Comparison of ENCODE assay signal across 18 cellular contexts in genomic region chr10:111705026-111705425, GRCh38.
DNase-seq lines count a peak whose midpoint lies in the region; ATAC-seq, FAIRE-seq and TF ChIP-seq lines count a peak whose summit lies in the region.
"Had no signal": no experiment of that assay in that cellular context is flagged by ENCODE, and none has a peak within 500 bp of the region (broad histone marks: within the 10 kb centered on the region; RNA-seq: fewer than 3 reads in every experiment).

No MANE protein-coding gene starts in this region.

- H2AFZ ChIP-seq in HepG2 (ENCODE audit: low read length): no peak overlapping the region

- POLR2A ChIA-PET in HepG2 (lab: Yijun Ruan, JAX): no interaction called here
- POLR2A ChIA-PET in WTC11 (lab: Charles Lee): no interaction called here

- TF ChIP-seq RAD21 in HepG2 (CRISPR knock-in tag; IDR thresholded peaks at IDR 0.05): no peak

- H3K9me3 ChIP-seq in HepG2 (ENCODE audit: low read length) (no peaks in the 10 kb centered on the region), right lobe of liver (no peaks in the 10 kb centered on the region)
- H3K9me3 ChIP-seq: SJCRH30 had no signal

- H3K27ac Mint-ChIP-seq in WTC11: no peak overlapping the region
- H3K27ac Mint-ChIP-seq: B cell; CD8-positive, alpha-beta T cell had no signal

- no peak for TF ChIP-seq CTCF in HepG2 (CRISPR knock-in tag; IDR thresholded peaks at IDR 0.05)
- TF ChIP-seq CTCF in right lobe of liver (IDR thresholded peaks at IDR 0.05): no peak
- TF ChIP-seq CTCF in WTC11 (IDR thresholded peaks at IDR 0.05): no peak

- DNase-seq in HepG2 (ENCODE audit: low spot score): no peak
- DNase-seq in right lobe of liver: no peak
- DNase-seq in astrocyte of the hippocampus (ENCODE audit: low read depth, low spot score): peak; percentile 13
- DNase-seq in fibroblast of the conjunctiva (ENCODE audit: low read depth): peak; percentile 41
- DNase-seq in H4 (ENCODE audit: low spot score): no peak
- DNase-seq in Right ventricle myocardium superior: no peak
- DNase-seq in WTC11 (ENCODE audit: low spot score): no peak
- DNase-seq in activated CD4-positive, alpha-beta T cell treated with anti-CD3 and anti-CD28 coated beads for 1 hour: no peak
- DNase-seq: CD8-positive, alpha-beta T cell; H7; IMR-90; NCI-H146; NCI-H2107; NCI-H345; NCI-H526 treated with DMSO at 0.1 percent for 48 hours; RPMI8226; SJCRH30 had no signal

- TF ChIP-seq POLR2A in HepG2 (IDR thresholded peaks at IDR 0.05; ENCODE audit: insufficient read depth in 1 of 2, low read depth in 2 of 2, low read length in 2 of 2): no peak
- TF ChIP-seq POLR2A in right lobe of liver (IDR thresholded peaks at IDR 0.05): no peak

- intact Hi-C loops in HepG2 (cut with micrococcal nuclease; ENCODE audit: unreplicated experiment) (no loop called here), right lobe of liver (cut with DNase I) (no loop called here), Right ventricle myocardium superior (cut with DNase I) (no loop called here)

- H3K4me3 ChIP-seq in HepG2 (replicated peaks in 1 of 3; ENCODE audit: insufficient read depth in 1 of 3, low read depth in 2 of 3, low read length in 3 of 3) (no peak overlapping the region), right lobe of liver (no peak overlapping the region)
- H3K4me3 ChIP-seq: SJCRH30 had no signal

- H3K9me3 Mint-ChIP-seq in WTC11: peaks cover 4% of the 10 kb centered on the region; the same call in 1 of the 2 replicates
- H3K9me3 Mint-ChIP-seq: CD8-positive, alpha-beta T cell had no signal

- H3K4me2 ChIP-seq in HepG2 (ENCODE audit: low read depth, low read length): no peak overlapping the region

- H4K20me1 ChIP-seq in HepG2 (ENCODE audit: insufficient read depth, low read length): no peaks in the 10 kb centered on the region

- 57% methylated on average over 1 of the region's 1 CpG for WGBS in HepG2 (ENCODE audit: low lambda C conversion rate)
- WGBS in right lobe of liver (ENCODE audit: insufficient coverage, low coverage, low lambda C conversion rate, missing lambda C conversion rate): 64% methylated on average over 1 of the region's 1 CpG

- H3K9ac ChIP-seq in HepG2 (ENCODE audit: insufficient read depth, low read depth, low read length): no peak overlapping the region

- H3K79me2 ChIP-seq in HepG2 (ENCODE audit: insufficient read depth, low read length): no peaks in the 10 kb centered on the region

- BruUV-seq in HepG2 (replicated peaks; lab: Mats Ljungman, UMichigan): no TSS peak

- H3K36me3 ChIP-seq in HepG2 (replicated peaks in 1 of 2; ENCODE audit: control insufficient read depth in 1 of 2, insufficient read depth in 2 of 2, low read length in 2 of 2) (no peaks in the 10 kb centered on the region), right lobe of liver (no peaks in the 10 kb centered on the region)
- H3K36me3 ChIP-seq: SJCRH30 had no signal

- in situ Hi-C loops in HepG2 (cut with HindIII; ENCODE audit: extremely low pct_ligation_motif_present, low pct_unique_long_range_greater_than_20kb): no loop called here

- TF ChIP-seq EP300 in HepG2 (IDR thresholded peaks at IDR 0.05; ENCODE audit: low read depth in 2 of 2, low read length in 2 of 2): no peak
- TF ChIP-seq EP300 in HepG2 (CRISPR knock-in tag; IDR thresholded peaks at IDR 0.05; ENCODE audit: borderline replicate concordance): no peak

- no peaks in the 10 kb centered on the region for H3K27me3 ChIP-seq in HepG2 (ENCODE audit: control insufficient read depth in 1 of 2, insufficient read depth in 2 of 2, low read length in 2 of 2)
- H3K27me3 ChIP-seq in right lobe of liver: no peaks in the 10 kb centered on the region

- ATAC-seq in HepG2: no peak
- ATAC-seq in right lobe of liver: no peak
- ATAC-seq in Right ventricle myocardium superior (ENCODE audit: poor library complexity): no peak
- ATAC-seq in WTC11: no peak
- ATAC-seq: CD8-positive, alpha-beta T cell had no signal

- H3K27me3 Mint-ChIP-seq in WTC11 (ENCODE audit: low read depth): no peaks in the 10 kb centered on the region
- H3K27me3 Mint-ChIP-seq: B cell had no signal

- H3K4me3 Mint-ChIP-seq in WTC11: no peak overlapping the region
- H3K4me3 Mint-ChIP-seq: B cell; CD8-positive, alpha-beta T cell had no signal

- no peaks in the 10 kb centered on the region for H3K4me1 ChIP-seq in HepG2 (ENCODE audit: insufficient read depth, low read length)
- no peaks in the 10 kb centered on the region for H3K4me1 ChIP-seq in right lobe of liver
- H3K4me1 ChIP-seq: SJCRH30 had no signal

- no peaks in the 10 kb centered on the region for H3K36me3 Mint-ChIP-seq in WTC11
- H3K36me3 Mint-ChIP-seq: CD8-positive, alpha-beta T cell had no signal

- no peak for FAIRE-seq in HepG2 (lab: Jason Lieb, UNC)

- H3K4me1 Mint-ChIP-seq in WTC11: no peaks in the 10 kb centered on the region
- H3K4me1 Mint-ChIP-seq: B cell had no signal

- CTCF ChIA-PET in HepG2 (lab: Yijun Ruan, JAX; ENCODE audit: low intra/inter-chr PET ratio, low total read pairs): no interaction called here
- CTCF ChIA-PET in WTC11 (lab: Charles Lee): no interaction called here

- H3K27ac ChIP-seq in HepG2 (ENCODE audit: extremely low read length, insufficient read depth, low read length) (no peak overlapping the region), right lobe of liver (no peak overlapping the region)
- H3K27ac ChIP-seq: SJCRH30 had no signal

TF ChIP-seq in HepG2, 621 proteins besides CTCF, POLR2A, EP300 and RAD21:
- TF ChIP-seq CEBPB (IDR thresholded peaks at IDR 0.05; ENCODE audit: borderline replicate concordance, low read depth, low read length) (0 out of 2 replicates have a peak, but pooled peaks have one; percentile 13), MBNL3 (CRISPR knock-in tag; conservative IDR thresholded peaks at IDR 0.05) (no peak)
TF ChIP-seq in HepG2: peak in this region for 1.

TF ChIP-seq in WTC11, 78 proteins besides CTCF, POLR2A, EP300 and RAD21:
- TF ChIP-seq IRF1 (CRISPR knock-in tag; IDR thresholded peaks at IDR 0.05) (no peak), ERG (CRISPR knock-in tag; IDR thresholded peaks at IDR 0.05) (no peak)

Comparison
In these comparisons a context has a peak if more than half of its experiments do, and no peak if none do; other contexts are left out.
1. DNase-seq: peak in astrocyte of the hippocampus (single experiment) and fibroblast of the conjunctiva (single experiment); none in HepG2 (single experiment), right lobe of liver (0 of 3), H4 (single experiment), Right ventricle myocardium superior (single experiment), WTC11 (single experiment) and activated CD4-positive, alpha-beta T cell treated with anti-CD3 and anti-CD28 coated beads for 1 hour (single experiment).